In genomic region chr10:34593955-34594354, GRCh38 we compare ENCODE assay signal across 23 cellular contexts.
A peak's percentile ranks its signal among the peaks of the same experiment; 100 is the strongest.
DNase-seq lines count a peak whose midpoint lies in the region; ATAC-seq, FAIRE-seq and TF ChIP-seq lines count a peak whose summit lies in the region.
"Had no signal": no experiment of that assay in that cellular context is flagged by ENCODE, and none has a peak within 500 bp of the region (broad histone marks: within the 10 kb centered on the region; RNA-seq: fewer than 3 reads in every experiment).

No MANE protein-coding gene starts in this region.

- FAIRE-seq in keratinocyte (lab: Jason Lieb, UNC) = peak; percentile 53
- FAIRE-seq: A204.1, GM12892, GM18507, H54 had no signal

- TF ChIP-seq CTCF in keratinocyte (optimal IDR thresholded peaks at IDR 0.05 in 1 of 3, IDR thresholded peaks at IDR 0.05 in 1 of 3, conservative IDR thresholded peaks at IDR 0.05 in 1 of 3; ENCODE audit: extremely low read depth in 1 of 3, insufficient read depth in 2 of 3, low read length in 3 of 3) = no peak

- no peak overlapping the region for H3K27ac ChIP-seq in keratinocyte (ENCODE audit: control insufficient read depth, insufficient read depth, low read length)
- H3K27ac ChIP-seq: HL-60 had no signal

- ATAC-seq in GM21717 (IDR thresholded peaks at IDR 0.05; ENCODE audit: unreplicated experiment) (no peak), GM21576 (IDR thresholded peaks at IDR 0.05; ENCODE audit: unreplicated experiment) (no peak)
- ATAC-seq: GM23338 had no signal

- no peaks in the 10 kb centered on the region for H3K36me3 ChIP-seq in keratinocyte (ENCODE audit: control insufficient read depth in 2 of 2, extremely low read depth in 1 of 2, insufficient read depth in 2 of 2, low read length in 2 of 2)
- H3K36me3 ChIP-seq: BE2C had no signal

- H2AFZ ChIP-seq in keratinocyte (ENCODE audit: control insufficient read depth, low read length) = no peak overlapping the region
- H2AFZ ChIP-seq: GM23338 had no signal

- H3K9me1 ChIP-seq in keratinocyte (ENCODE audit: control insufficient read depth, extremely low read depth, insufficient read depth, low read length) = no peaks in the 10 kb centered on the region

- in situ Hi-C loops in SK-MEL-5 (cut with HindIII; ENCODE audit: low pct_unique_long_range_greater_than_20kb, low sequenced_read_pairs) = no loop called here

- dilution Hi-C loops in keratinocyte (cut with MboI; ENCODE audit: extremely low pct_ligation_motif_present, low sequenced_read_pairs) = no loop called here

- peak; percentile 85 to 86 for DNase-seq in NCI-H526 (lab: John Stamatoyannopoulos, UW)
- DNase-seq in SK-MEL-5 (ENCODE audit: low read depth, low spot score) = peak; percentile 21
- DNase-seq in keratinocyte (ENCODE audit: low read depth, low spot score) = no peak
- no peak for DNase-seq in GM19238 (ENCODE audit: insufficient read length, low spot score)
- DNase-seq: ACHN; BE2C; C1 segment of cervical spinal cord; CD4-positive, CD25-positive, alpha-beta regulatory T cell; CD8-positive, alpha-beta memory T cell; COR-L47; DMS153; DMS79; GDM1; HCEC 1CT; HFFc6 had no signal

- H3K79me2 ChIP-seq in keratinocyte (ENCODE audit: control insufficient read depth, insufficient read depth, low read length) = peaks cover 39% of the 10 kb centered on the region

- no peaks in the 10 kb centered on the region for H3K27me3 ChIP-seq in keratinocyte (ENCODE audit: control insufficient read depth, extremely low read depth, insufficient read depth, low read length)
- H3K27me3 ChIP-seq: BE2C had no signal

- H3K4me1 ChIP-seq in keratinocyte (ENCODE audit: control insufficient read depth, extremely low read depth, insufficient read depth, low read length) = peaks cover 3% of the 10 kb centered on the region

- no peaks in the 10 kb centered on the region for H3K9me3 ChIP-seq in keratinocyte (ENCODE audit: control insufficient read depth, low read depth, low read length)
- H3K9me3 ChIP-seq: BE2C had no signal

- H3K9ac ChIP-seq in keratinocyte (ENCODE audit: control insufficient read depth, extremely low read depth, insufficient read depth, low read length) = no peak overlapping the region

- no peak overlapping the region for H3K4me3 ChIP-seq in keratinocyte (ENCODE audit: control insufficient read depth in 2 of 3, extremely low read depth in 1 of 3, insufficient read depth in 2 of 3, low read depth in 1 of 3, low read length in 3 of 3)
- H3K4me3 ChIP-seq: GM23338 had no signal

- H3K4me2 ChIP-seq in keratinocyte (ENCODE audit: control insufficient read depth, extremely low read depth, insufficient read depth, low read depth, low read length) = no peak overlapping the region
- H3K4me2 ChIP-seq: GM23338 had no signal

- peaks cover 4% of the 10 kb centered on the region for H4K20me1 ChIP-seq in keratinocyte (ENCODE audit: control insufficient read depth, extremely low read depth, insufficient read depth, low read length)

Comparison
In these comparisons a context has a peak if more than half of its experiments do, and no peak if none do; other contexts are left out.
1. DNase-seq: peak in NCI-H526 (2 of 2) and SK-MEL-5 (single experiment); none in keratinocyte (single experiment) and GM19238 (single experiment).